Comparison of ENCODE assay signal across 9 cellular contexts in genomic region chr12:132638541-132639408, GRCh38. TPM values are rescaled to one million over a fixed set of nuclear protein-coding genes. Genes with fewer than 3 reads are reported as not detected.
DNase-seq lines count a peak whose midpoint lies in the region; ATAC-seq and TF ChIP-seq lines count a peak whose summit lies in the region.
"Had no signal": no experiment of that assay in that cellular context is flagged by ENCODE, and none has a peak within 500 bp of the region (broad histone marks: within the 10 kb centered on the region; RNA-seq: fewer than 3 reads in every experiment).

No MANE protein-coding gene starts in this region.

- no peak for ATAC-seq in HG02938 (IDR thresholded peaks at IDR 0.05; ENCODE audit: unreplicated experiment)

- in situ Hi-C loops in GM13976 (cut with MboI; ENCODE audit: low sequenced_read_pairs, unreplicated experiment), result no loop called here

- peak; percentile 90 for TF ChIP-seq CTCF in AG09319 (IDR thresholded peaks at IDR 0.05; ENCODE audit: low read depth, low read length)
- peak; percentile 63 for TF ChIP-seq CTCF in GM13976 (IDR thresholded peaks at IDR 0.05; ENCODE audit: borderline replicate concordance, control extremely low read depth, extremely low read depth, insufficient read depth, missing control alignments)
- peak; percentile 85 for TF ChIP-seq CTCF in fibroblast of villous mesenchyme (IDR thresholded peaks at IDR 0.05; ENCODE audit: insufficient read depth, low read depth, low read length)

- H3K4me3 ChIP-seq in fibroblast of villous mesenchyme (ENCODE audit: low read depth, low read length), result no peak overlapping the region

- DNase-seq in AG09319 (ENCODE audit: extremely low read depth, low read depth) (peak; percentile 22), GM13976 (ENCODE audit: low spot score) (no peak), SHP77 treated with DMSO at 0.1 percent for 48 hours (lab: John Stamatoyannopoulos, UW) (peak; percentile 7), fibroblast of villous mesenchyme (ENCODE audit: low read depth) (peak; percentile 93), renal cortical epithelial cell (ENCODE audit: low read depth) (peak; percentile 46)
- DNase-seq in central memory CD4-positive, alpha-beta T cell, result no peak
- no peak for DNase-seq in effector CD8-positive, alpha-beta T cell (lab: John Stamatoyannopoulos, UW)

RNA-seq across cellular contexts. Expression of gene P2RX2, which starts 20.2 kb away (rescaled TPM):
- total RNA-seq in fibroblast of villous mesenchyme (not detected in 2 replicates), renal cortical epithelial cell (not detected in 2 replicates)
- total RNA-seq: glomerular endothelial cell had no signal

RNA-seq across cellular contexts. Expression of gene LRCOL1, which starts 28.4 kb away (rescaled TPM):
- 0.32 TPM in 1 of 2 replicates, not detected in the other for total RNA-seq in fibroblast of villous mesenchyme
- total RNA-seq in renal cortical epithelial cell, result 0.15 TPM in 1 of 2 replicates, not detected in the other
- total RNA-seq: glomerular endothelial cell had no signal

RNA-seq across cellular contexts. Expression of gene POLE, which starts 48.4 kb away (rescaled TPM):
- 21.9 and 26.3 TPM in 2 replicates for total RNA-seq in fibroblast of villous mesenchyme
- total RNA-seq in renal cortical epithelial cell, result 13.3 and 13.7 TPM in 2 replicates

RNA-seq across cellular contexts. Expression of gene PXMP2, which starts 48.6 kb away (rescaled TPM):
- total RNA-seq in fibroblast of villous mesenchyme (10.8 and 16.4 TPM in 2 replicates), renal cortical epithelial cell (10.5 and 23.1 TPM in 2 replicates)

Comparison
In these comparisons a context has a peak if more than half of its experiments do, and no peak if none do; other contexts are left out.
1. DNase-seq: peak in AG09319 (single experiment), SHP77 treated with DMSO at 0.1 percent for 48 hours (single experiment), fibroblast of villous mesenchyme (single experiment) and renal cortical epithelial cell (single experiment); none in GM13976 (single experiment), central memory CD4-positive, alpha-beta T cell (single experiment) and effector CD8-positive, alpha-beta T cell (single experiment).
2. Peak in every context shown above with its lines, with median percentiles within 50 percentile points of each other: CTCF ChIP-seq.